Comparison of ENCODE assay signal across 8 cellular contexts in the genomic region with DNA sequence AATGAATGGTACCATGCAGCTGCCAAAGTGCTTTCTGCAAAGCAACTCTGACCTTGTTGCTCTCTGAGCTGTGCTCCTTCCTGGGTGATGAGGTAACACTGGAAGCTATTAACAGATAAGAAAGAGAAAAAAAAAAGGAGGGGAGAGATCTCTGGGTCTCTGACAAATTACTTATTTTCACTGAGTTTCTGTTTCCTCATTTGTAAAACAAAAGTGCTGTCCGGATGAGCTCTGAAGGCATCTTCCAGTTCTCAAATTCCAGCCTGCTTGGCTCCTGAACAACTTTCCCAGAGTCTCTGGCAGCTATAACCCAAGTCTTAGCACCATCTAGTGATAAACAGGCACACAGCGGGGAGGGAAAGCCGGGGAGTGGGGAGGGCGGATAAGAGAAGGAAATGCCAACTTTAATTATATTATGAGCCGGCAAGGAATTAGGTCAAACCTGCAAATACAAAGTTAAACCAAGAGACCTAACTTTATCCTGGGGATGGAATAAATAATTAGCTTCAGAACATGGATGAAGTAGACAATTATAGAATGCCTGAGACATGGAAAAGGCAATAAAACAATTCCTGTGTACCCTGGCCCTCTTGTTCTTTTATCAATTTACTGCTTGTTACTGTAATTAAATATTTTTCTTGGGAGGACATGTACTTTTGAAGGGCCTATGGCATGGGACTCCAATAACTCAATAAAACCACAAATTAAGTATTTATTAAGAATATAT.
DNase-seq lines count a peak whose midpoint lies in the region; ATAC-seq and TF ChIP-seq lines count a peak whose summit lies in the region.

No MANE protein-coding gene starts in this region.

- H3K4me1 ChIP-seq in stomach = peaks cover 3 to 9% (median 7%) of the 10 kb centered on the region in 4 donors

- DNase-seq in GM10266 (ENCODE audit: extremely low spot score) = no peak
- peak; percentile 51 for DNase-seq in NCI-H2171 treated with DMSO at 0.1 percent for 48 hours (lab: John Stamatoyannopoulos, UW)
- DNase-seq in brain microvascular endothelial cell = peak; percentile 74
- peak; percentile 83 for DNase-seq in inferior parietal cortex (ENCODE audit: extremely low spot score)
- DNase-seq in stomach = peak; percentile 71

- WGBS in stomach, 5 donors = 1 to 7% (median 3%) methylated on average over 5 of the region's 5 CpGs

- intact Hi-C loops in stomach (cut with DNase I; ENCODE audit: low total_unique reads) = loop anchor here (5.0 to 10.0 kb wide), 2 partner anchors 69 to 106 kb away; no protein-coding TSS in a partner anchor

- no peaks in the 10 kb centered on the region for H3K36me3 ChIP-seq in brain microvascular endothelial cell (replicated peaks)
- no peaks in the 10 kb centered on the region for H3K36me3 ChIP-seq in stomach

- TF ChIP-seq POLR2A in stomach (IDR thresholded peaks at IDR 0.05) (no peak), GM18505 (IDR thresholded peaks at IDR 0.05; ENCODE audit: borderline replicate concordance, extremely low read depth, insufficient read depth, insufficient read length) (no peak)

- TF ChIP-seq CTCF in GM10266 (IDR thresholded peaks at IDR 0.05; ENCODE audit: control insufficient read depth, insufficient read depth, low read depth, missing control alignments) (peak; percentile 34), brain microvascular endothelial cell (IDR thresholded peaks at IDR 0.05; ENCODE audit: low read depth, low read length, missing control alignments) (peak; percentile 77), stomach (IDR thresholded peaks at IDR 0.05) (peak in 5 of 7 experiments; percentile 35 to 63 (median 38))

- H3K4me3 ChIP-seq in brain microvascular endothelial cell (ENCODE audit: low read depth, low read length) (no peak overlapping the region), stomach (no peak overlapping the region)

- H3K27ac ChIP-seq in brain microvascular endothelial cell (no peak overlapping the region), stomach (no peak overlapping the region)

- no peaks in the 10 kb centered on the region for H3K9me3 ChIP-seq in stomach

- in situ Hi-C loops in brain microvascular endothelial cell (cut with HindIII; ENCODE audit: low pct_ligation_motif_present, low sequenced_read_pairs) = no loop called here

- TF ChIP-seq EP300 in stomach (IDR thresholded peaks at IDR 0.05) = no peak

- ATAC-seq in GM19452 (IDR thresholded peaks at IDR 0.05; ENCODE audit: unreplicated experiment) = no peak
- ATAC-seq in GM18505 (IDR thresholded peaks at IDR 0.05; ENCODE audit: unreplicated experiment) = no peak
- ATAC-seq in HG02623 (IDR thresholded peaks at IDR 0.05; ENCODE audit: unreplicated experiment) = no peak

- no peaks in the 10 kb centered on the region for H3K27me3 ChIP-seq in brain microvascular endothelial cell (replicated peaks)
- H3K27me3 ChIP-seq in stomach = no peaks in the 10 kb centered on the region
